36 cellular contexts compared by ENCODE assay signal in genomic region chr7:84906889-84907288, GRCh38.
"Had no signal": no experiment of that assay in that cellular context is flagged by ENCODE, and none has a peak within 500 bp of the region (broad histone marks: within the 10 kb centered on the region; RNA-seq: fewer than 3 reads in every experiment).

No MANE protein-coding gene starts in this region.

- H3K27ac ChIP-seq: adrenal gland, cardiac muscle cell, VCaP had no signal

- H3K4me1 ChIP-seq: adrenal gland had no signal

- DNase-seq: activated B cell treated with CpG ODN at 0.5 μM for 24 hours; activated CD4-positive, alpha-beta memory T cell treated with anti-CD3 and anti-CD28 coated beads for 36 hours; activated CD4-positive, alpha-beta T cell treated with anti-CD3 and anti-CD28 coated beads for 4 hours; activated CD4-positive, alpha-beta T cell treated with anti-CD3 and anti-CD28 coated beads, Interleukin-2, amount 10 ng/mL, durations not matched to agents 24 days and 14 days; activated CD4-positive, alpha-beta T cell treated with anti-CD3 and anti-CD28 coated beads, Interleukin-2, amount 50 U/mL, for 1 hour; activated CD4-positive, alpha-beta T cell treated with anti-CD3 and anti-CD28 coated beads, Interleukin-2, amount 50 U/mL, for 4 hours; activated CD4-positive, CD25-positive, alpha-beta regulatory T cell treated with anti-CD3 and anti-CD28 coated beads, Interleukin-2, amount 50 U/mL, for 72 hours; activated CD8-positive, alpha-beta memory T cell treated with anti-CD3 and anti-CD28 coated beads, Interleukin-2, amount 50 U/mL, for 4 hours; activated CD8-positive, alpha-beta T cell treated with anti-CD3 and anti-CD28 coated beads for 36 hours; activated effector memory CD4-positive, alpha-beta T cell treated with anti-CD3 and anti-CD28 coated beads, Interleukin-2, amount 50 U/mL, for 16 hours; activated gamma-delta T cell treated with Interleukin-2 at 50 U/mL for 16 hours; activated naive CD4-positive, alpha-beta T cell; activated naive CD4-positive, alpha-beta T cell treated with anti-CD3 and anti-CD28 coated beads for 36 hours; activated naive CD4-positive, alpha-beta T cell treated with anti-CD3 and anti-CD28 coated beads, Interleukin-2, amount 50 U/mL, for 16 hours; activated naive CD8-positive, alpha-beta T cell treated with anti-CD3 and anti-CD28 coated beads for 36 hours; activated T-cell treated with anti-CD3 and anti-CD28 coated beads for 4 hours; activated T-cell treated with anti-CD3 and anti-CD28 coated beads, Interleukin-2, amount 50 U/mL, for 1 hour; activated T-cell treated with anti-CD3 and anti-CD28 coated beads, Interleukin-2, amount 50 U/mL, for 4 hours; activated T-cell treated with anti-CD3 and anti-CD28 coated beads, Interleukin-2, amount 50 U/mL, for 72 hours; adrenal gland; amniotic stem cell; aorta; cerebellar nuclear complex; T-helper 2 cell; T-helper 9 cell had no signal

- H3K27me3 Mint-ChIP-seq: activated B cell treated with CpG ODN at 0.5 μM for 24 hours; activated CD4-positive, alpha-beta memory T cell treated with anti-CD3 and anti-CD28 coated beads for 36 hours; activated CD8-positive, alpha-beta T cell treated with anti-CD3 and anti-CD28 coated beads for 36 hours; activated T-helper 17 cell treated with anti-CD3 and anti-CD28 coated beads, Interleukin-2, amount 50 U/mL, for 72 hours; brain; central memory CD8-positive, alpha-beta T cell had no signal

- H3K36me3 Mint-ChIP-seq: activated CD4-positive, alpha-beta memory T cell treated with anti-CD3 and anti-CD28 coated beads for 36 hours; activated naive CD4-positive, alpha-beta T cell treated with anti-CD3 and anti-CD28 coated beads, Interleukin-2, amount 50 U/mL, for 72 hours; activated naive CD8-positive, alpha-beta T cell treated with anti-CD3 and anti-CD28 coated beads for 36 hours; brain had no signal

- H3K27ac Mint-ChIP-seq: activated B cell treated with CpG ODN at 0.5 μM for 24 hours; activated CD4-positive, alpha-beta memory T cell treated with anti-CD3 and anti-CD28 coated beads for 36 hours; activated CD4-positive, alpha-beta T cell treated with anti-CD3 and anti-CD28 coated beads, Interleukin-2, amount 10 ng/mL, durations not matched to agents 24 days and 14 days; activated CD8-positive, alpha-beta T cell treated with anti-CD3 and anti-CD28 coated beads for 36 hours; activated naive CD4-positive, alpha-beta T cell treated with anti-CD3 and anti-CD28 coated beads for 36 hours; activated naive CD4-positive, alpha-beta T cell treated with anti-CD3 and anti-CD28 coated beads, Interleukin-2, amount 50 U/mL, for 72 hours; activated naive CD8-positive, alpha-beta T cell treated with anti-CD3 and anti-CD28 coated beads for 36 hours; activated T-cell treated with anti-CD3 and anti-CD28 coated beads, Interleukin-2, amount 50 U/mL, for 72 hours; activated T-helper 1 cell treated with anti-CD3 and anti-CD28 coated beads, Interleukin-12 subunit alpha, Interleukin-12 subunit beta, Interleukin-2, Interleukin-4 antibody, amounts not matched to agents 30 ng/mL and 10 ng/mL and 1 ng/mL, durations not matched to agents 14 hours and 24 hours and 36 hours; activated T-helper 17 cell treated with anti-CD3 and anti-CD28 coated beads, Interleukin-2, amount 50 U/mL, for 72 hours; brain; T-helper 1 cell treated with Interleukin-12 subunit alpha and Interleukin-12 subunit beta and Interleukin-4 antibody, amounts not matched to agents 30 μg/mL and 1 μg/mL, for 36 hours; T-helper 2 cell treated with Interferon-gamma antibody and Interleukin-4, amounts not matched to agents 5 μg/mL and 100 μg/mL, for 36 hours had no signal

- H3K4me1 Mint-ChIP-seq: activated B cell treated with CpG ODN at 0.5 μM for 24 hours; activated CD4-positive, alpha-beta T cell treated with anti-CD3 and anti-CD28 coated beads, Interleukin-2, amount 10 ng/mL, durations not matched to agents 24 days and 14 days; activated naive CD8-positive, alpha-beta T cell treated with anti-CD3 and anti-CD28 coated beads for 36 hours; activated T-helper 17 cell treated with anti-CD3 and anti-CD28 coated beads, Interleukin-2, amount 50 U/mL, for 72 hours; brain; central memory CD8-positive, alpha-beta T cell had no signal

- H3K4me3 ChIP-seq: adrenal gland, cardiac muscle cell had no signal

- ATAC-seq: activated CD8-positive, alpha-beta T cell treated with anti-CD3 and anti-CD28 coated beads for 36 hours; activated naive CD4-positive, alpha-beta T cell treated with anti-CD3 and anti-CD28 coated beads, Interleukin-2, amount 50 U/mL, for 72 hours; activated T-cell treated with anti-CD3 and anti-CD28 coated beads, Interleukin-2, amount 50 U/mL, for 4 hours; activated T-cell treated with anti-CD3 and anti-CD28 coated beads, Interleukin-2, amount 50 U/mL, for 72 hours; activated T-helper 17 cell treated with anti-CD3 and anti-CD28 coated beads, Interleukin-2, amount 50 U/mL, for 72 hours had no signal

- FAIRE-seq: bronchial epithelial cell, TTC549 had no signal

- H3K36me3 ChIP-seq: adrenal gland, cardiac muscle cell had no signal

- H3K4me3 Mint-ChIP-seq: activated B cell treated with CpG ODN at 0.5 μM for 24 hours; activated CD4-positive, alpha-beta memory T cell treated with anti-CD3 and anti-CD28 coated beads for 36 hours; activated CD4-positive, alpha-beta T cell treated with anti-CD3 and anti-CD28 coated beads, Interleukin-2, amount 10 ng/mL, durations not matched to agents 24 days and 14 days; activated CD8-positive, alpha-beta T cell treated with anti-CD3 and anti-CD28 coated beads for 36 hours; activated naive CD4-positive, alpha-beta T cell treated with anti-CD3 and anti-CD28 coated beads for 36 hours; activated naive CD8-positive, alpha-beta T cell treated with anti-CD3 and anti-CD28 coated beads for 36 hours; activated T-cell treated with anti-CD3 and anti-CD28 coated beads, Interleukin-2, amount 50 U/mL, for 4 hours; activated T-cell treated with anti-CD3 and anti-CD28 coated beads, Interleukin-2, amount 50 U/mL, for 72 hours; activated T-helper 1 cell treated with anti-CD3 and anti-CD28 coated beads, Interleukin-12 subunit alpha, Interleukin-12 subunit beta, Interleukin-2, Interleukin-4 antibody, amounts not matched to agents 30 ng/mL and 10 ng/mL and 1 ng/mL, durations not matched to agents 14 hours and 24 hours and 36 hours; activated T-helper 17 cell treated with anti-CD3 and anti-CD28 coated beads, Interleukin-2, amount 50 U/mL, for 72 hours; brain; central memory CD8-positive, alpha-beta T cell; T-helper 1 cell treated with Interleukin-12 subunit alpha and Interleukin-12 subunit beta and Interleukin-4 antibody, amounts not matched to agents 30 μg/mL and 1 μg/mL, for 36 hours; T-helper 2 cell treated with Interferon-gamma antibody and Interleukin-4, amounts not matched to agents 5 μg/mL and 100 μg/mL, for 36 hours had no signal

- H3K27me3 ChIP-seq: adrenal gland, cardiac muscle cell had no signal

- H3K9me3 ChIP-seq: adrenal gland had no signal

- H3K9me3 Mint-ChIP-seq: activated B cell treated with CpG ODN at 0.5 μM for 24 hours; activated CD4-positive, alpha-beta memory T cell treated with anti-CD3 and anti-CD28 coated beads for 36 hours; activated CD4-positive, alpha-beta T cell treated with anti-CD3 and anti-CD28 coated beads, Interleukin-2, amount 10 ng/mL, durations not matched to agents 24 days and 14 days; activated CD8-positive, alpha-beta T cell treated with anti-CD3 and anti-CD28 coated beads for 36 hours; activated naive CD8-positive, alpha-beta T cell treated with anti-CD3 and anti-CD28 coated beads for 36 hours; activated T-cell treated with anti-CD3 and anti-CD28 coated beads, Interleukin-2, amount 50 U/mL, for 4 hours; activated T-helper 1 cell treated with anti-CD3 and anti-CD28 coated beads, Interleukin-12 subunit alpha, Interleukin-12 subunit beta, Interleukin-2, Interleukin-4 antibody, amounts not matched to agents 30 ng/mL and 10 ng/mL and 1 ng/mL, durations not matched to agents 14 hours and 24 hours and 36 hours; activated T-helper 17 cell treated with anti-CD3 and anti-CD28 coated beads, Interleukin-2, amount 50 U/mL, for 72 hours; T-helper 1 cell treated with Interleukin-12 subunit alpha and Interleukin-12 subunit beta and Interleukin-4 antibody, amounts not matched to agents 30 μg/mL and 1 μg/mL, for 36 hours; T-helper 2 cell treated with Interferon-gamma antibody and Interleukin-4, amounts not matched to agents 5 μg/mL and 100 μg/mL, for 36 hours had no signal
